17 cellular contexts compared by ENCODE assay signal in the genomic region with DNA sequence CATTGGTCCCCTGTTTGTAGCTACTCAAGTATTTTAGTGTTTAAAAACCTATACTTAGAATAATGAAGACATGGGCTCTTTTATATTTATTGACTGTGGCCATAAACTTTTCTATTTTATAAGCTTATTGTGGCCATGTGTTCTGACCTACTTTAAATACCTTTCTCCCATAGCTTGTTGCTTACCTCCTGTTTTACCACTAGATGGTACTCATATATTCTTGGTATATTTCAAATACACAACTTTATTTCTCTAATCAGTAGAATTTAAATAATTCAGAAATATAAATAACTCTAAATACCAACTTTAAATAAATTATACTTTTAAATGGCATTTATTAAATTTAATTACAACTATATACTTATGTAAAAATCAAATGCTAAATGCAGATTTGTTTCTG.
DNase-seq lines count a peak whose midpoint lies in the region; TF ChIP-seq lines count a peak whose summit lies in the region.
"Had no signal": no experiment of that assay in that cellular context is flagged by ENCODE, and none has a peak within 500 bp of the region (broad histone marks: within the 10 kb centered on the region; RNA-seq: fewer than 3 reads in every experiment).

No MANE protein-coding gene starts in this region.

- no peak overlapping the region for H3K4me3 ChIP-seq in tibial nerve
- H3K4me3 ChIP-seq: GM12878 had no signal

- TF ChIP-seq POLR2A in tibial nerve (IDR thresholded peaks at IDR 0.05): no peak

- no peak overlapping the region for H3K27ac Mint-ChIP-seq in progenitor cell of endocrine pancreas
- H3K27ac Mint-ChIP-seq: naive thymus-derived CD8-positive, alpha-beta T cell; stimulated activated naive CD8-positive, alpha-beta T cell treated with anti-CD3 and anti-CD28 coated beads, Interleukin-15, amount 100 ng/mL, for 72 hours had no signal

- no peak for TF ChIP-seq EP300 in tibial nerve (IDR thresholded peaks at IDR 0.05)

- no peak overlapping the region for H3K4me3 Mint-ChIP-seq in progenitor cell of endocrine pancreas (ENCODE audit: low read depth)
- H3K4me3 Mint-ChIP-seq: naive thymus-derived CD8-positive, alpha-beta T cell; stimulated activated naive CD8-positive, alpha-beta T cell treated with anti-CD3 and anti-CD28 coated beads, Interleukin-15, amount 100 ng/mL, for 72 hours had no signal

- H3K4me1 ChIP-seq in tibial nerve: no peaks in the 10 kb centered on the region

- no peaks in the 10 kb centered on the region for H3K27me3 Mint-ChIP-seq in progenitor cell of endocrine pancreas
- H3K27me3 Mint-ChIP-seq: naive thymus-derived CD8-positive, alpha-beta T cell; stimulated activated naive CD8-positive, alpha-beta T cell treated with anti-CD3 and anti-CD28 coated beads, Interleukin-15, amount 100 ng/mL, for 72 hours had no signal

- peaks cover 0 to 4% (median 0%) of the 10 kb centered on the region in 4 donors for H3K9me3 ChIP-seq in tibial nerve

- no peaks in the 10 kb centered on the region for H3K36me3 ChIP-seq in tibial nerve

- TF ChIP-seq CTCF in progenitor cell of endocrine pancreas (IDR thresholded peaks at IDR 0.05; ENCODE audit: unreplicated experiment) (peak; percentile 42), tibial nerve (IDR thresholded peaks at IDR 0.05) (no peak)

- peaks cover 16% of the 10 kb centered on the region for H3K9me3 Mint-ChIP-seq in progenitor cell of endocrine pancreas (ENCODE audit: low read depth)

- no peaks in the 10 kb centered on the region for H3K4me1 Mint-ChIP-seq in progenitor cell of endocrine pancreas (ENCODE audit: low read depth)
- H3K4me1 Mint-ChIP-seq: naive thymus-derived CD8-positive, alpha-beta T cell; stimulated activated naive CD8-positive, alpha-beta T cell treated with anti-CD3 and anti-CD28 coated beads, Interleukin-15, amount 100 ng/mL, for 72 hours had no signal

- H3K27me3 ChIP-seq in tibial nerve: no peaks in the 10 kb centered on the region

- DNase-seq in NCI-H526 treated with DMSO at 0.1 percent for 48 hours (lab: John Stamatoyannopoulos, UW): peak; percentile 8
- no peak for DNase-seq in NCI-H526 (lab: John Stamatoyannopoulos, UW)
- DNase-seq in NCI-H69 (lab: John Stamatoyannopoulos, UW): peak; percentile 28
- peak; percentile 11 to 22 for DNase-seq in T47D (ENCODE audit: low read depth in 1 of 2, low spot score in 1 of 2)
- no peak for DNase-seq in progenitor cell of endocrine pancreas (ENCODE audit: low spot score, unreplicated experiment)
- DNase-seq in tibial nerve (ENCODE audit: low spot score in 2 of 2): no peak
- DNase-seq in NOMO-1 (lab: John Stamatoyannopoulos, UW; ENCODE audit: unreplicated experiment in 2 of 2): no peak
- DNase-seq in AG08396 (ENCODE audit: low spot score): no peak
- DNase-seq: activated CD4-positive, alpha-beta T cell treated with anti-CD3 and anti-CD28 coated beads, Interleukin-2, amount 50 U/mL, for 1 hour; activated naive CD4-positive, alpha-beta T cell; aorta; naive thymus-derived CD8-positive, alpha-beta T cell; NCI-H187 treated with DMSO at 0.1 percent for 48 hours; NCI-H774; stimulated activated CD4-positive, alpha-beta T cell treated with anti-CD3 and anti-CD28 coated beads, Interleukin-15, amount 100 ng/mL, for 24 hours; stimulated activated naive CD8-positive, alpha-beta T cell treated with anti-CD3 and anti-CD28 coated beads, Interleukin-15, amount 100 ng/mL, for 72 hours had no signal

- in situ Hi-C loops in T47D (cut with HindIII; ENCODE audit: low pct_unique_long_range_greater_than_20kb, low sequenced_read_pairs): no loop called here

- no peak overlapping the region for H3K27ac ChIP-seq in tibial nerve

- H3K36me3 Mint-ChIP-seq in progenitor cell of endocrine pancreas (ENCODE audit: insufficient read depth): no peaks in the 10 kb centered on the region
- H3K36me3 Mint-ChIP-seq: naive thymus-derived CD8-positive, alpha-beta T cell had no signal

Comparison
In these comparisons a context has a peak if more than half of its experiments do, and no peak if none do; other contexts are left out.
1. DNase-seq: peak in NCI-H526 treated with DMSO at 0.1 percent for 48 hours (single experiment), NCI-H69 (single experiment) and T47D (2 of 2); none in NCI-H526 (0 of 2), progenitor cell of endocrine pancreas (single experiment), tibial nerve (0 of 2), NOMO-1 (0 of 2) and AG08396 (single experiment).